In genomic region chr10:77925795-77926565, GRCh38 we compare ENCODE assay signal across 8 cellular contexts. TPM values are rescaled to one million over a fixed set of nuclear protein-coding genes. Genes with fewer than 3 reads are reported as not detected.
DNase-seq lines count a peak whose midpoint lies in the region; ATAC-seq and TF ChIP-seq lines count a peak whose summit lies in the region.

No MANE protein-coding gene starts in this region.

- ATAC-seq in GM21360 (IDR thresholded peaks at IDR 0.05; ENCODE audit: unreplicated experiment) (peak; percentile 44), Right ventricle myocardium superior (ENCODE audit: poor library complexity) (peak; percentile 51), HG03571 (IDR thresholded peaks at IDR 0.05; ENCODE audit: unreplicated experiment) (no peak)

- intact Hi-C loops in Right ventricle myocardium superior (cut with DNase I) = no loop called here

- no peak for TF ChIP-seq CTCF in osteocyte (IDR thresholded peaks at IDR 0.05)

- peak overlapping the region; percentile 67 for H3K27ac Mint-ChIP-seq in osteocyte (ENCODE audit: unreplicated experiment)

- H3K4me3 ChIP-seq in Jurkat, Clone E6-1 (ENCODE audit: low read length) = peak overlapping the region; percentile 68

- peaks cover 28% of the 10 kb centered on the region for H3K4me1 Mint-ChIP-seq in osteocyte (ENCODE audit: unreplicated experiment)

- no peaks in the 10 kb centered on the region for H3K36me3 Mint-ChIP-seq in osteocyte (ENCODE audit: unreplicated experiment)

- peaks cover 2% of the 10 kb centered on the region for H3K27me3 Mint-ChIP-seq in osteocyte (ENCODE audit: unreplicated experiment)

- peak overlapping the region; percentile 78 for H3K4me3 Mint-ChIP-seq in osteocyte (ENCODE audit: unreplicated experiment)

- in situ Hi-C loops in Caki2 (cut with HindIII; ENCODE audit: low pct_unique_long_range_greater_than_20kb, low sequenced_read_pairs) = no loop called here

- H3K9me3 Mint-ChIP-seq in osteocyte (ENCODE audit: unreplicated experiment) = no peaks in the 10 kb centered on the region

- DNase-seq in Caki2 (ENCODE audit: low read depth) = peak; percentile 56
- no peak for DNase-seq in Jurkat, Clone E6-1 (ENCODE audit: low read depth, low spot score)
- peak; percentile 5 for DNase-seq in activated gamma-delta T cell treated with Interleukin-2 at 50 U/mL for 16 hours
- DNase-seq in Right ventricle myocardium superior = peak; percentile 67
- DNase-seq in osteocyte (ENCODE audit: extremely low spot score, unreplicated experiment) = peak; percentile 85
- DNase-seq in NCI-H774 (lab: John Stamatoyannopoulos, UW) = no peak

RNA-seq across cellular contexts. Expression of gene DLG5, which starts 0.6 kb away (rescaled TPM):
- 19.9 and 21.2 TPM in 2 replicates for total RNA-seq in Caki2 (2014; rRNA removed; shearing (Covaris generic); ENCODE audit: low replicate concordance)
- polyA plus RNA-seq in Jurkat, Clone E6-1 (2012; ENCODE audit: insufficient read depth, insufficient read length) = 9.1 TPM
- 8.8 TPM for total RNA-seq in Right ventricle myocardium superior
- 69.8 and 72.4 TPM in 2 replicates for total RNA-seq in osteocyte

Comparison
In these comparisons a context has a peak if more than half of its experiments do, and no peak if none do; other contexts are left out.
1. DNase-seq: peak in Caki2 (single experiment), activated gamma-delta T cell treated with Interleukin-2 at 50 U/mL for 16 hours (single experiment), Right ventricle myocardium superior (single experiment) and osteocyte (single experiment); none in Jurkat, Clone E6-1 (single experiment) and NCI-H774 (single experiment).